In genomic region chr10:122879339-122880273, GRCh38 we compare ENCODE assay signal across 1 cellular context.
TF ChIP-seq lines count a peak whose summit lies in the region.

Gene FAM24B, minus strand, starts transcription at chr10:122879581. Its CDS starts 29,066 bp downstream, at chr10:122850515.

TF ChIP-seq in SK-N-SH treated with all-trans-retinoic acid at 6 μM for 48 hours, 23 proteins besides CTCF, POLR2A, EP300 and RAD21 (continued from another document):
- no peak for TF ChIP-seq POU6F1 (CRISPR knock-in tag; IDR thresholded peaks at IDR 0.05; ENCODE audit: borderline replicate concordance, low read depth)
- TF ChIP-seq TOX (CRISPR knock-in tag; IDR thresholded peaks at IDR 0.05; ENCODE audit: borderline replicate concordance): no peak
- TF ChIP-seq ZC3H10 (CRISPR knock-in tag; IDR thresholded peaks at IDR 0.05): no peak
- TF ChIP-seq PPARA (CRISPR knock-in tag; IDR thresholded peaks at IDR 0.05; ENCODE audit: borderline replicate concordance): no peak
- no peak for TF ChIP-seq SNAI2 (CRISPR knock-in tag; IDR thresholded peaks at IDR 0.05)
- TF ChIP-seq ZNF70 (CRISPR knock-in tag; IDR thresholded peaks at IDR 0.05): no peak
- TF ChIP-seq ZNF8 (CRISPR knock-in tag; IDR thresholded peaks at IDR 0.05): no peak
- TF ChIP-seq ZFP30 (CRISPR knock-in tag; IDR thresholded peaks at IDR 0.05): no peak
- TF ChIP-seq RARB (CRISPR knock-in tag; IDR thresholded peaks at IDR 0.05): no peak
- TF ChIP-seq PATZ1 (CRISPR knock-in tag; IDR thresholded peaks at IDR 0.05; ENCODE audit: borderline replicate concordance): no peak
- TF ChIP-seq TCF4 (CRISPR knock-in tag; IDR thresholded peaks at IDR 0.05; ENCODE audit: borderline replicate concordance): no peak
- TF ChIP-seq CREB5 (CRISPR knock-in tag; IDR thresholded peaks at IDR 0.05; ENCODE audit: low read depth): no peak
- no peak for TF ChIP-seq ZNF565 (CRISPR knock-in tag; conservative IDR thresholded peaks at IDR 0.05; ENCODE audit: low read depth)
- no peak for TF ChIP-seq OSR1 (CRISPR knock-in tag; IDR thresholded peaks at IDR 0.05)
- no peak for TF ChIP-seq ARNTL (CRISPR knock-in tag; IDR thresholded peaks at IDR 0.05; ENCODE audit: borderline replicate concordance, low read depth)
